In genomic region chr11:2899080-2899783, GRCh38 we compare ENCODE assay signal across 8 cellular contexts. TPM values are rescaled to one million over a fixed set of nuclear protein-coding genes. Genes with fewer than 3 reads are reported as not detected.
A peak's percentile ranks its signal among the peaks of the same experiment; 100 is the strongest.
DNase-seq lines count a peak whose midpoint lies in the region; ATAC-seq lines count a peak whose summit lies in the region.

No MANE protein-coding gene starts in this region.

- H3K4me3 ChIP-seq in mesenchymal stem cell (ENCODE audit: insufficient read depth in 1 of 2, low read depth in 1 of 2, low read length in 2 of 2) (no peak overlapping the region), urinary bladder (ENCODE audit: low read depth, low read length) (no peak overlapping the region)

- H2AFZ ChIP-seq in mesenchymal stem cell (ENCODE audit: low read depth, low read length) = no peak overlapping the region

- no peak for ATAC-seq in Right ventricle myocardium superior (ENCODE audit: poor library complexity)
- ATAC-seq in activated naive CD8-positive, alpha-beta T cell treated with anti-CD3 and anti-CD28 coated beads, Interleukin-2, amount 50 U/mL, for 24 hours = no peak

- H3K9me3 ChIP-seq in mesenchymal stem cell (ENCODE audit: control insufficient read depth, low read length) = no peaks in the 10 kb centered on the region

- no peak overlapping the region for H2BK5ac ChIP-seq in mesenchymal stem cell (ENCODE audit: low read depth, low read length, poor library complexity, severe bottlenecking)

- H2AK5ac ChIP-seq in mesenchymal stem cell (ENCODE audit: low read length, severe bottlenecking) = peak overlapping the region; percentile 65

- no peaks in the 10 kb centered on the region for H3K27me3 ChIP-seq in mesenchymal stem cell (ENCODE audit: control insufficient read depth in 1 of 2, insufficient read depth in 1 of 2, low read length in 2 of 2)

- no peaks in the 10 kb centered on the region for H3K36me3 ChIP-seq in mesenchymal stem cell (ENCODE audit: control insufficient read depth in 1 of 2, insufficient read depth in 2 of 2, low read depth in 1 of 2, low read length in 2 of 2)
- no peaks in the 10 kb centered on the region for H3K36me3 ChIP-seq in urinary bladder (ENCODE audit: insufficient read depth)

- peaks cover 37% of the 10 kb centered on the region for H3K4me1 Mint-ChIP-seq in activated naive CD8-positive, alpha-beta T cell treated with anti-CD3 and anti-CD28 coated beads, Interleukin-2, amount 50 U/mL, for 24 hours

- H3K4me2 ChIP-seq in mesenchymal stem cell (ENCODE audit: low read length, poor library complexity, severe bottlenecking) = no peak overlapping the region

- H3K14ac ChIP-seq in mesenchymal stem cell (ENCODE audit: low read length in 2 of 2) = peak overlapping the region in 1 of 2 experiments; percentile 69

- peak overlapping the region; percentile 95 for H4K8ac ChIP-seq in mesenchymal stem cell (ENCODE audit: low read length)

- no peaks in the 10 kb centered on the region for H3K36me3 Mint-ChIP-seq in activated naive CD8-positive, alpha-beta T cell treated with anti-CD3 and anti-CD28 coated beads, Interleukin-2, amount 50 U/mL, for 24 hours (ENCODE audit: low read depth)

- H3K4ac ChIP-seq in mesenchymal stem cell (ENCODE audit: low read depth in 1 of 2, low read length in 2 of 2) = peak overlapping the region; percentile 79 to 92

- H2BK15ac ChIP-seq in mesenchymal stem cell (ENCODE audit: low read depth, poor library complexity, severe bottlenecking) = peak overlapping the region; percentile 75

- H3K27ac ChIP-seq in mesenchymal stem cell (ENCODE audit: low read length, poor library complexity, severe bottlenecking) = no peak overlapping the region
- H3K27ac ChIP-seq in urinary bladder (ENCODE audit: low read depth) = peak overlapping the region; percentile 13

- H3K18ac ChIP-seq in mesenchymal stem cell (ENCODE audit: low read depth in 1 of 2, low read length in 2 of 2) = peak overlapping the region; percentile 40 to 100

- H2BK12ac ChIP-seq in mesenchymal stem cell (ENCODE audit: low read length in 2 of 2) = peak overlapping the region; percentile 92 to 94

- H3K27ac Mint-ChIP-seq in activated naive CD8-positive, alpha-beta T cell treated with anti-CD3 and anti-CD28 coated beads, Interleukin-2, amount 50 U/mL, for 24 hours = peak overlapping the region; percentile 74

- 79% methylated on average over 13 of the region's 13 CpGs for WGBS in mesenchymal stem cell
- 72% methylated on average over 13 of the region's 13 CpGs for WGBS in urinary bladder

- no peaks in the 10 kb centered on the region for H3K27me3 Mint-ChIP-seq in activated naive CD8-positive, alpha-beta T cell treated with anti-CD3 and anti-CD28 coated beads, Interleukin-2, amount 50 U/mL, for 24 hours

- no peak overlapping the region for H3K9ac ChIP-seq in mesenchymal stem cell (ENCODE audit: low read length)

- intact Hi-C loops in Right ventricle myocardium superior (cut with DNase I) = no loop called here
- intact Hi-C loops in cardiac septum (cut with DNase I) = loop anchor here (10.0 kb wide), 1 partner anchor 704 kb away; no protein-coding TSS in a partner anchor

- no peak overlapping the region for H3K4me3 Mint-ChIP-seq in activated naive CD8-positive, alpha-beta T cell treated with anti-CD3 and anti-CD28 coated beads, Interleukin-2, amount 50 U/mL, for 24 hours

- peaks cover 13% of the 10 kb centered on the region for H3K79me1 ChIP-seq in mesenchymal stem cell (replicated peaks; ENCODE audit: low read length, poor library complexity, severe bottlenecking)

- H3K4me1 ChIP-seq in mesenchymal stem cell (ENCODE audit: control insufficient read depth, insufficient read depth, low read depth, low read length) (peaks cover 40% of the 10 kb centered on the region), urinary bladder (ENCODE audit: insufficient read depth) (no peaks in the 10 kb centered on the region)

- no peaks in the 10 kb centered on the region for H3K9me3 Mint-ChIP-seq in activated naive CD8-positive, alpha-beta T cell treated with anti-CD3 and anti-CD28 coated beads, Interleukin-2, amount 50 U/mL, for 24 hours

- H3K23ac ChIP-seq in mesenchymal stem cell (ENCODE audit: low read length in 2 of 2) = no peak overlapping the region

- peak overlapping the region; percentile 95 for H4K91ac ChIP-seq in mesenchymal stem cell (ENCODE audit: low read length)

- DNase-seq in Right ventricle myocardium superior = peak; percentile 73
- DNase-seq in cardiac septum (ENCODE audit: low spot score) = no peak
- DNase-seq in activated naive CD8-positive, alpha-beta T cell treated with anti-CD3 and anti-CD28 coated beads, Interleukin-2, amount 50 U/mL, for 24 hours = no peak
- DNase-seq in mesenchymal stem cell = no peak
- no peak for DNase-seq in HT-29 (ENCODE audit: low spot score)
- DNase-seq in stimulated activated CD4-positive, alpha-beta T cell treated with anti-CD3 and anti-CD28 coated beads, Interleukin-2, amount 100 ng/mL, for 24 hours = no peak
- no peak for DNase-seq in NK-92 treated with Interleukin-12 subunit alpha and Interleukin-12 subunit beta, amount 100 ng/mL, for 24 hours (lab: John Stamatoyannopoulos, UW)

- peak overlapping the region; percentile 74 for H2BK120ac ChIP-seq in mesenchymal stem cell (ENCODE audit: low read depth, low read length)

RNA-seq across cellular contexts. Expression of gene CDKN1C, which starts 13.7 kb away (rescaled TPM):
- total RNA-seq in Right ventricle myocardium superior (37.7 TPM), cardiac septum (11.5 TPM), urinary bladder (78.6 TPM)
- polyA plus RNA-seq in mesenchymal stem cell (2013, experiment 1 of 2) = 29.4 TPM
- 31.0 TPM for polyA plus RNA-seq in mesenchymal stem cell (2013, experiment 2 of 2)
- polyA plus RNA-seq in urinary bladder = 118 TPM
- total RNA-seq in HT-29 (2014; rRNA removed; shearing (Covaris generic)) = 5.3 and 9.1 TPM in 2 replicates

RNA-seq across cellular contexts. Expression of gene PHLDA2, which starts 30.0 kb away (rescaled TPM):
- 1.1 TPM for total RNA-seq in Right ventricle myocardium superior
- 2.1 TPM for total RNA-seq in cardiac septum
- 272 TPM for polyA plus RNA-seq in mesenchymal stem cell (2013, experiment 1 of 2)
- polyA plus RNA-seq in mesenchymal stem cell (2013, experiment 2 of 2) = 276 TPM
- 1.1 TPM for total RNA-seq in urinary bladder
- polyA plus RNA-seq in urinary bladder = 18.9 TPM
- total RNA-seq in HT-29 (2014; rRNA removed; shearing (Covaris generic)) = 345 and 406 TPM in 2 replicates

Comparison
In these comparisons a context has a peak if more than half of its experiments do, and no peak if none do; other contexts are left out.
1. RNA of gene PHLDA2, which starts 30.0 kb away (total RNA-seq): 345 to 406 TPM in HT-29; 2.1 TPM in cardiac septum (single experiment), 1.1 TPM in urinary bladder (single experiment) and 1.1 TPM in Right ventricle myocardium superior (single experiment); every median in the first group is over 100 times any median in the second.